ENCODE assay signal across 8 cellular contexts in the genomic region with DNA sequence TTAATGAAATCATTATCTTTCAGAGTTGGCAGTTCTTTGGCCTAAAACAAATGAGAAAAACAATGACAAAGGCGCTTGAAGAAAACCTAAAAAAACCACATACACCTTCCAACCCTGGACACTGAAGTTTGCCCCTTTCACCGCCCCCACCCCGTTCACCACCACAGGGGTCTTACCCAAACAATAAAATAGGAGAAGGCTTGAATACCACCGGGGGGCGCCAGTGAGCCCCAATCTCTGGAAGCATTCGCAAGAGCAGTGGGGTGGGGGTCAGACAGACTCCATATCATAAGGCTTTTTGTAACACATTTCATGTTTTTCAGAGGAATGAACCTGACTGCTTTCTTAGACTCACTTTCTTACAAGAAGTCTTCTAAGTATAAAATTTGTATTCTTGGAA.
DNase-seq lines count a peak whose midpoint lies in the region; ATAC-seq and TF ChIP-seq lines count a peak whose summit lies in the region.

No MANE protein-coding gene starts in this region.

- H3K27me3 ChIP-seq in KMS-11 (ENCODE audit: insufficient read depth, low read depth) (no peaks in the 10 kb centered on the region), transverse colon (no peaks in the 10 kb centered on the region)
- H3K27me3 ChIP-seq in effector memory CD4-positive, alpha-beta T cell (replicated peaks; ENCODE audit: control insufficient read depth, insufficient read depth, low read length, poor library complexity, severe bottlenecking): no peaks in the 10 kb centered on the region

- WGBS in transverse colon (ENCODE audit: low coverage in 1 of 2), 2 donors: 56 to 66% methylated on average over 6 of the region's 6 CpGs

- in situ Hi-C loops in transverse colon (cut with MboI; ENCODE audit: low pct_ligation_motif_present in 1 of 4, low pct_unique_long_range_greater_than_20kb in 1 of 4, low sequenced_read_pairs in 3 of 4): loop anchor here (10.0 to 25.0 kb wide), 5 partner anchors 424 to 563 kb away; a partner anchor contains a TSS

- H3K9me3 ChIP-seq in effector memory CD4-positive, alpha-beta T cell (ENCODE audit: control insufficient read depth, low read length): no peaks in the 10 kb centered on the region
- H3K9me3 ChIP-seq in transverse colon: no peaks in the 10 kb centered on the region

- no peaks in the 10 kb centered on the region for H3K4me1 Mint-ChIP-seq in CD14-positive monocyte
- peaks cover 17% of the 10 kb centered on the region for H3K4me1 Mint-ChIP-seq in activated CD4-positive, alpha-beta memory T cell treated with anti-CD3 and anti-CD28 coated beads for 36 hours (ENCODE audit: low read depth)
- H3K4me1 Mint-ChIP-seq in neural crest cell: peaks cover 17% of the 10 kb centered on the region

- no peaks in the 10 kb centered on the region for H3K9me3 Mint-ChIP-seq in CD14-positive monocyte
- H3K9me3 Mint-ChIP-seq in activated CD4-positive, alpha-beta memory T cell treated with anti-CD3 and anti-CD28 coated beads for 36 hours: no peaks in the 10 kb centered on the region
- no peaks in the 10 kb centered on the region for H3K9me3 Mint-ChIP-seq in neural crest cell

- TF ChIP-seq POLR2A in transverse colon (IDR thresholded peaks at IDR 0.05): no peak

- POLR2A ChIA-PET in activated CD4-positive, alpha-beta memory T cell treated with anti-CD3 and anti-CD28 coated beads for 36 hours (lab: Charles Lee): no interaction called here

- H3K4me3 Mint-ChIP-seq in CD14-positive monocyte (no peak overlapping the region), neural crest cell (no peak overlapping the region)
- H3K4me3 Mint-ChIP-seq in activated CD4-positive, alpha-beta memory T cell treated with anti-CD3 and anti-CD28 coated beads for 36 hours: no peak overlapping the region

- DNase-seq in CD14-positive monocyte (ENCODE audit: low spot score) (no peak), neural crest cell (ENCODE audit: low read depth, low spot score) (peak; percentile 47), transverse colon (peak; percentile 44), OCI-M2 (lab: John Stamatoyannopoulos, UW; ENCODE audit: unreplicated experiment) (no peak)
- peak; percentile 74 for DNase-seq in activated CD4-positive, alpha-beta memory T cell treated with anti-CD3 and anti-CD28 coated beads for 36 hours
- DNase-seq in effector memory CD4-positive, alpha-beta T cell: peak; percentile 29 to 58 (median 38)

- H3K36me3 ChIP-seq in KMS-11 (ENCODE audit: insufficient read depth): no peaks in the 10 kb centered on the region; the same call in 1 of the 2 replicates
- H3K36me3 ChIP-seq in effector memory CD4-positive, alpha-beta T cell (ENCODE audit: control insufficient read depth, insufficient read depth, low read length): peaks cover 67% of the 10 kb centered on the region
- peaks cover 0 to 8% (median 0%) of the 10 kb centered on the region in 4 donors for H3K36me3 ChIP-seq in transverse colon

- H3K27ac Mint-ChIP-seq in CD14-positive monocyte: no peak overlapping the region
- H3K27ac Mint-ChIP-seq in activated CD4-positive, alpha-beta memory T cell treated with anti-CD3 and anti-CD28 coated beads for 36 hours: peak overlapping the region; percentile 5
- no peak overlapping the region for H3K27ac Mint-ChIP-seq in neural crest cell (ENCODE audit: unreplicated experiment)

- H3K4me1 ChIP-seq in KMS-11 (ENCODE audit: low read depth, poor library complexity, severe bottlenecking) (no peaks in the 10 kb centered on the region), transverse colon (no peaks in the 10 kb centered on the region)
- no peaks in the 10 kb centered on the region for H3K4me1 ChIP-seq in effector memory CD4-positive, alpha-beta T cell (ENCODE audit: control insufficient read depth, insufficient read depth, low read length, poor library complexity, severe bottlenecking)

- H3K4me3 ChIP-seq in KMS-11 (IDR thresholded peaks at IDR 0.05; ENCODE audit: insufficient read depth, low read depth, low read length) (no peak overlapping the region), transverse colon (no peak overlapping the region)
- no peak overlapping the region for H3K4me3 ChIP-seq in effector memory CD4-positive, alpha-beta T cell (ENCODE audit: insufficient read depth, low read depth, low read length, poor library complexity, severe bottlenecking)

- TF ChIP-seq CTCF in CD14-positive monocyte (IDR thresholded peaks at IDR 0.05) (peak; percentile 75), KMS-11 (conservative IDR thresholded peaks at IDR 0.05; ENCODE audit: low read depth, low read length) (peak; percentile 96), neural crest cell (conservative IDR thresholded peaks at IDR 0.05) (peak; percentile 66), transverse colon (IDR thresholded peaks at IDR 0.05) (peak; percentile 39 to 55 (median 52))

- no peak for TF ChIP-seq EP300 in transverse colon (IDR thresholded peaks at IDR 0.05; ENCODE audit: low read depth)

- CTCF ChIA-PET in activated CD4-positive, alpha-beta memory T cell treated with anti-CD3 and anti-CD28 coated beads for 36 hours (lab: Charles Lee): interaction anchor here (0.8 to 1.4 kb wide), 4 partner anchors 10 to 440 kb away, joined by 3 to 7 read pairs (median 3); no protein-coding TSS in a partner anchor

- H2AFZ ChIP-seq in KMS-11 (ENCODE audit: low read depth): no peak overlapping the region

- intact Hi-C loops in CD14-positive monocyte (cut with micrococcal nuclease) (no loop called here), transverse colon (cut with DNase I; ENCODE audit: low total_unique reads) (no loop called here)
- intact Hi-C loops in activated CD4-positive, alpha-beta memory T cell treated with anti-CD3 and anti-CD28 coated beads for 36 hours (cut with micrococcal nuclease): loop anchor here (1.0 to 10.0 kb wide), 3 partner anchors 439 to 558 kb away; no protein-coding TSS in a partner anchor

- no peak for ATAC-seq in HG03439 (IDR thresholded peaks at IDR 0.05; ENCODE audit: unreplicated experiment)

- no peaks in the 10 kb centered on the region for H3K79me2 ChIP-seq in KMS-11 (ENCODE audit: insufficient read depth, low read depth)

- no peak overlapping the region for H3K9ac ChIP-seq in KMS-11

- no peak overlapping the region for H3K27ac ChIP-seq in KMS-11
- H3K27ac ChIP-seq in effector memory CD4-positive, alpha-beta T cell (ENCODE audit: insufficient read depth, low read length, poor library complexity, severe bottlenecking): no peak overlapping the region
- no peak overlapping the region for H3K27ac ChIP-seq in transverse colon

- no peak overlapping the region for H3K4me2 ChIP-seq in KMS-11

- H3K36me3 Mint-ChIP-seq in CD14-positive monocyte (peaks cover 65 to 74% of the 10 kb centered on the region in 2 donors), neural crest cell (ENCODE audit: low read depth) (peaks cover 6% of the 10 kb centered on the region)
- H3K36me3 Mint-ChIP-seq in activated CD4-positive, alpha-beta memory T cell treated with anti-CD3 and anti-CD28 coated beads for 36 hours: peaks cover 38% of the 10 kb centered on the region

- H4K20me1 ChIP-seq in KMS-11 (ENCODE audit: insufficient read depth): no peaks in the 10 kb centered on the region

- H3K27me3 Mint-ChIP-seq in CD14-positive monocyte (ENCODE audit: low read depth in 3 of 3) (peaks cover 0 to 2% (median 0%) of the 10 kb centered on the region in 3 donors), neural crest cell (ENCODE audit: low read depth) (no peaks in the 10 kb centered on the region)
- no peaks in the 10 kb centered on the region for H3K27me3 Mint-ChIP-seq in activated CD4-positive, alpha-beta memory T cell treated with anti-CD3 and anti-CD28 coated beads for 36 hours

Comparison
In these comparisons a context has a peak if more than half of its experiments do, and no peak if none do; other contexts are left out.
1. DNase-seq: peak in activated CD4-positive, alpha-beta memory T cell treated with anti-CD3 and anti-CD28 coated beads for 36 hours (single experiment), effector memory CD4-positive, alpha-beta T cell (3 of 3), neural crest cell (single experiment) and transverse colon (single experiment); none in CD14-positive monocyte (single experiment) and OCI-M2 (single experiment).
2. Peak in every context shown above with its lines, with median percentiles within 50 percentile points of each other: CTCF ChIP-seq.